In the genomic region with DNA sequence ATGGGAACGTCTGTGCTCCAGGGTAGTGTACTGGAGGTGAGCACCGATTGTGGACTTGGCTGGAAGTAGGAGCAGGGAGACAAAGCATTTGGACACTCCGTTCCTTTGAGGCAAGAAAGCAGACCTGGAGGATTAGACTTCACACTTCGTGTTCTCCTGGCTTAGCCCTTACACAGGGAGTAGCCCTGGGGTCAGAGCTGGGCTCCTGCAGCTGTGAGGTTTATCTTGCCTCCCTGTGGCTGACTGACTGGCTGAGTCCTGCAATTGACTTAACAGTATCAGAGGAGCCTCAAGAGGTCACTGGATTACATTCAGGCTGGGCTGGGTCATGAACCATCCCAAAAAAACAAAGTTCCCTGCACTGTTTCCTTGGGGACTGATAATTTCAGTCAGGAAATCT, we compare ENCODE assay signal across 13 cellular contexts. TPM values are rescaled to one million over a fixed set of nuclear protein-coding genes. Genes with fewer than 3 reads are reported as not detected.
DNase-seq lines count a peak whose midpoint lies in the region; ATAC-seq, FAIRE-seq and TF ChIP-seq lines count a peak whose summit lies in the region.
"Had no signal": no experiment of that assay in that cellular context is flagged by ENCODE, and none has a peak within 500 bp of the region (broad histone marks: within the 10 kb centered on the region; RNA-seq: fewer than 3 reads in every experiment).

No MANE protein-coding gene starts in this region.

- H4K20me1 ChIP-seq in K562 (replicated peaks; ENCODE audit: control insufficient read depth, insufficient read depth, low read length): peaks cover 1% of the 10 kb centered on the region; the same call in 1 of the 2 replicates

- H3K4me1 ChIP-seq in K562 (replicated peaks in 1 of 2; ENCODE audit: control insufficient read depth in 2 of 2, insufficient read depth in 2 of 2, low read length in 2 of 2) (peaks cover 26 to 30% of the 10 kb centered on the region in 2 experiments), heart right ventricle (peaks cover 48 to 89% (median 72%) of the 10 kb centered on the region in 9 donors), pancreas (peaks cover 16 to 33% (median 27%) of the 10 kb centered on the region in 3 donors)

- H3K9me3 ChIP-seq in K562 (replicated peaks; ENCODE audit: control insufficient read depth, insufficient read depth, low read depth, low read length): no peaks in the 10 kb centered on the region
- no peaks in the 10 kb centered on the region for H3K9me3 ChIP-seq in heart right ventricle
- no peaks in the 10 kb centered on the region for H3K9me3 ChIP-seq in pancreas
- H3K9me3 ChIP-seq: SJCRH30 had no signal

- no peaks in the 10 kb centered on the region for H3K79me2 ChIP-seq in K562 (ENCODE audit: control insufficient read depth, insufficient read depth, low read length)

- H3K27ac ChIP-seq in C4-2B (peak overlapping the region; percentile 83), K562 (ENCODE audit: extremely low read depth, low read depth, low read length) (no peak overlapping the region), heart right ventricle (peak overlapping the region in 8 of 10 donors; percentile 20 to 72 (median 58)), pancreas (peak overlapping the region in 3 of 4 donors; percentile 10 to 56 (median 11))
- H3K27ac ChIP-seq: SJCRH30 had no signal

- H3K27me3 Mint-ChIP-seq in stimulated activated naive CD8-positive, alpha-beta T cell treated with anti-CD3 and anti-CD28 coated beads, Interleukin-15, amount 100 ng/mL, for 72 hours: no peaks in the 10 kb centered on the region

- TF ChIP-seq POLR2A in K562 (conservative IDR thresholded peaks at IDR 0.05): no peak

- DNase-seq in K562 (ENCODE audit: extremely low read depth in 1 of 4, low spot score in 3 of 4) (peak in 1 of 4 experiments; percentile 45), heart right ventricle (no peak), pancreas (peak in 2 of 6 donors; percentile 13 to 30), NK-92 (lab: John Stamatoyannopoulos, UW; ENCODE audit: unreplicated experiment) (no peak)
- DNase-seq in stimulated activated naive CD8-positive, alpha-beta T cell treated with anti-CD3 and anti-CD28 coated beads, Interleukin-15, amount 100 ng/mL, for 72 hours: no peak
- DNase-seq: ACHN; activated CD8-positive, alpha-beta memory T cell treated with anti-CD3 and anti-CD28 coated beads, Interleukin-2, amount 50 U/mL, for 4 hours; Kasumi-1; NCI-H187; SJCRH30 had no signal

- in situ Hi-C loops in K562 (cut with MboI): no loop called here

- H3K4me2 ChIP-seq in K562 (ENCODE audit: insufficient read depth, low read length): no peak overlapping the region

- TF ChIP-seq CTCF in C4-2B (conservative IDR thresholded peaks at IDR 0.05) (no peak), K562 (IDR thresholded peaks at IDR 0.05 in 2 of 3, conservative IDR thresholded peaks at IDR 0.05 in 1 of 3; ENCODE audit: insufficient read depth in 2 of 3, low read depth in 1 of 3, low read length in 3 of 3) (peak in 1 of 3 experiments; percentile 32; a peak in 2 of 6 replicates), heart right ventricle (IDR thresholded peaks at IDR 0.05) (no peak), pancreas (IDR thresholded peaks at IDR 0.05) (no peak)

- peak; percentile 6 for FAIRE-seq in K562 (lab: Jason Lieb, UNC)
- no peak for FAIRE-seq in pancreas (lab: Jason Lieb, UNC)

- H3K4me3 Mint-ChIP-seq in stimulated activated naive CD8-positive, alpha-beta T cell treated with anti-CD3 and anti-CD28 coated beads, Interleukin-15, amount 100 ng/mL, for 72 hours: no peak overlapping the region

- peaks cover 36% of the 10 kb centered on the region for H3K4me1 Mint-ChIP-seq in stimulated activated naive CD8-positive, alpha-beta T cell treated with anti-CD3 and anti-CD28 coated beads, Interleukin-15, amount 100 ng/mL, for 72 hours

- peak overlapping the region in 1 of 2 donors; percentile 13 for H3K27ac Mint-ChIP-seq in stimulated activated naive CD8-positive, alpha-beta T cell treated with anti-CD3 and anti-CD28 coated beads, Interleukin-15, amount 100 ng/mL, for 72 hours

- BruUV-seq in K562 (replicated peaks; lab: Mats Ljungman, UMichigan): no TSS peak

- no peak for TF ChIP-seq EP300 in K562 (IDR thresholded peaks at IDR 0.05; ENCODE audit: low read length)

- intact Hi-C loops in K562 (cut with micrococcal nuclease): no loop called here
- intact Hi-C loops in heart right ventricle (cut with DNase I): loop anchor here in 2 of 10 donors (2.0 to 5.0 kb wide), 2 partner anchors 43 to 53 kb away; no protein-coding TSS in a partner anchor
- intact Hi-C loops in pancreas (cut with DNase I): loop anchor here in 1 of 3 donors (10.0 kb wide), 1 partner anchor 65 kb away; no protein-coding TSS in a partner anchor

- no peak overlapping the region for H3K4me3 ChIP-seq in K562
- no peak overlapping the region for H3K4me3 ChIP-seq in heart right ventricle
- H3K4me3 ChIP-seq in pancreas: no peak overlapping the region
- H3K4me3 ChIP-seq: SJCRH30 had no signal

- ATAC-seq in K562 (peak; percentile 83), heart right ventricle (peak; percentile 16 to 61 (median 44)), pancreas (no peak), HG03025 (IDR thresholded peaks at IDR 0.05; ENCODE audit: low FRiP score, unreplicated experiment) (no peak), GM19395 (IDR thresholded peaks at IDR 0.05; ENCODE audit: unreplicated experiment) (no peak)
- no peak for ATAC-seq in stimulated activated naive CD8-positive, alpha-beta T cell treated with anti-CD3 and anti-CD28 coated beads, Interleukin-15, amount 100 ng/mL, for 72 hours

- peak in 1 of 2 experiments; percentile 18; a peak in 1 of 4 replicates for TF ChIP-seq RAD21 in K562 (CRISPR knock-in tag; conservative IDR thresholded peaks at IDR 0.05 in 1 of 2, IDR thresholded peaks at IDR 0.05 in 1 of 2)

- WGBS in K562 (ENCODE audit: insufficient coverage, low coverage, missing lambda C conversion rate): 33% methylated on average over 4 of the region's 4 CpGs
- 28 to 42% methylated on average over 4 of the region's 4 CpGs for WGBS in heart right ventricle, 2 donors
- WGBS in pancreas, 2 donors: 47 to 59% methylated on average over 4 of the region's 4 CpGs

- H3K9ac ChIP-seq in K562 (ENCODE audit: insufficient read depth in 1 of 2, low read depth in 2 of 2, low read length in 2 of 2): no peak overlapping the region

- H2AFZ ChIP-seq in K562 (ENCODE audit: low read depth, low read length): no peak overlapping the region

- CTCF ChIA-PET in K562 (lab: Yijun Ruan, JAX; ENCODE audit: low intra/inter-chr PET ratio): no interaction called here

- H3K27me3 ChIP-seq in K562 (ENCODE audit: control insufficient read depth in 2 of 2, insufficient read depth in 2 of 2, low read length in 2 of 2) (no peaks in the 10 kb centered on the region), heart right ventricle (no peaks in the 10 kb centered on the region), pancreas (no peaks in the 10 kb centered on the region)
- H3K27me3 ChIP-seq: SJCRH30 had no signal

- no peaks in the 10 kb centered on the region for H3K9me3 Mint-ChIP-seq in stimulated activated naive CD8-positive, alpha-beta T cell treated with anti-CD3 and anti-CD28 coated beads, Interleukin-15, amount 100 ng/mL, for 72 hours

- H3K36me3 ChIP-seq in K562 (ENCODE audit: control insufficient read depth, insufficient read depth, low read length): peaks cover 25% of the 10 kb centered on the region; the same call in 2 of the 3 replicates
- peaks cover 0 to 59% (median 19%) of the 10 kb centered on the region in 9 donors for H3K36me3 ChIP-seq in heart right ventricle
- peaks cover 0 to 11% (median 8%) of the 10 kb centered on the region in 3 donors for H3K36me3 ChIP-seq in pancreas

- POLR2A ChIA-PET in K562 (lab: Yijun Ruan, JAX): no interaction called here

- H3K9me1 ChIP-seq in K562 (ENCODE audit: control insufficient read depth, insufficient read depth, low read length): no peaks in the 10 kb centered on the region

TF ChIP-seq in K562, 482 proteins besides CTCF, POLR2A, EP300 and RAD21:
- TF ChIP-seq COPS2 (conservative IDR thresholded peaks at IDR 0.05) (no peak), SP1 (CRISPR knock-in tag; IDR thresholded peaks at IDR 0.05) (no peak), ZNF766 (CRISPR knock-in tag; conservative IDR thresholded peaks at IDR 0.05) (peak; percentile 82), DIDO1 (tag; IDR thresholded peaks at IDR 0.05; ENCODE audit: low read depth) (no peak)
- TF ChIP-seq, protein P1, sequence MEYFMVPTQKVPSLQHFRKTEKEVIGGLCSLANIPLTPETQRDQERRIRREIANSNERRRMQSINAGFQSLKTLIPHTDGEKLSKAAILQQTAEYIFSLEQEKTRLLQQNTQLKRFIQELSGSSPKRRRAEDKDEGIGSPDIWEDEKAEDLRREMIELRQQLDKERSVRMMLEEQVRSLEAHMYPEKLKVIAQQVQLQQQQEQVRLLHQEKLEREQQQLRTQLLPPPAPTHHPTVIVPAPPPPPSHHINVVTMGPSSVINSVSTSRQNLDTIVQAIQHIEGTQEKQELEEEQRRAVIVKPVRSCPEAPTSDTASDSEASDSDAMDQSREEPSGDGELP (CRISPR knock-in tag; IDR thresholded peaks at IDR 0.05; ENCODE audit: borderline replicate concordance): peak; percentile 26; the same call in 1 of the 2 replicates
TF ChIP-seq in K562: peak in this region for 2.

RNA-seq across cellular contexts. Expression of a gene that starts 37.1 kb away (rescaled TPM):
- total RNA-seq in K562 (2011; cell fraction: chromatin; rRNA removed; ENCODE audit: low replicate concordance): 73.2 and 115 TPM in 2 replicates
- 49.1 and 50.7 TPM in 2 replicates for total RNA-seq in K562 (2011; cell fraction: nucleolus; rRNA removed)
- total RNA-seq in K562 (2011; cell fraction: nucleoplasm; rRNA removed): 59.9 and 61.7 TPM in 2 replicates
- total RNA-seq in K562 (2014; rRNA removed): 49.0 and 70.2 TPM in 2 replicates
- total RNA-seq in K562 (2014; rRNA removed; fragmentation: Illumina TruSeq; extraction: Trizol): 29.2 and 33.4 TPM in 2 replicates
- 41.3 and 41.8 TPM in 2 replicates for total RNA-seq in K562 (2015; rRNA removed; fragmentation: Illumina TruSeq; extraction: Trizol)
- 71.0 and 72.6 TPM in 2 replicates for total RNA-seq in K562 (2021)
- 22.8 and 28.6 TPM in 2 replicates for polyA plus RNA-seq in K562 (2011; rRNA removed)
- 21.1 and 26.2 TPM in 2 replicates for polyA plus RNA-seq in K562 (2011; cell fraction: cytosol; rRNA removed)
- polyA plus RNA-seq in K562 (2011; cell fraction: nucleus; rRNA removed): 35.5 and 45.4 TPM in 2 replicates
- polyA plus RNA-seq in K562 (2012): 36.3 and 45.7 TPM in 2 replicates
- polyA plus RNA-seq in K562 (2014; fragmentation: Illumina TruSeq; extraction: Trizol): 28.7 and 30.1 TPM in 2 replicates
- 10 to 100 TPM; 10.0 to 10.1 TPM for polyA plus RNA-seq in K562 (2014; fragmentation: Nextera tagmentation; extraction: Ambion mirVana)
- 32.0 and 37.6 TPM in 2 replicates for polyA plus RNA-seq in K562 (2014; rRNA removed)
- 30.8 and 32.1 TPM in 2 replicates for polyA minus RNA-seq in K562 (2011; rRNA and poly(A)+ RNA removed)
- polyA minus RNA-seq in K562 (2011; cell fraction: cytosol; rRNA and poly(A)+ RNA removed): 20.0 and 30.2 TPM in 2 replicates
- polyA minus RNA-seq in K562 (2011; cell fraction: nucleus; rRNA and poly(A)+ RNA removed): 21.0 and 28.3 TPM in 2 replicates
- total RNA-seq in heart right ventricle: 100 to 1,000 TPM; 252 to 409 (median 329) TPM
- polyA plus RNA-seq in heart right ventricle: 100 to 1,000 TPM; 225 to 329 TPM
- 100 to 1,000 TPM in 2 of 6 donors, 10 to 100 TPM in 4; 91.8 to 134 (median 98.1) TPM for total RNA-seq in pancreas
- 100 to 1,000 TPM; 174 to 242 TPM for polyA plus RNA-seq in pancreas

Comparison
In these comparisons a context has a peak if more than half of its experiments do, and no peak if none do; other contexts are left out.
1. ATAC-seq: peak in K562 (single experiment) and heart right ventricle (8 of 8); none in pancreas (0 of 4), HG03025 (single experiment), GM19395 (single experiment) and stimulated activated naive CD8-positive, alpha-beta T cell treated with anti-CD3 and anti-CD28 coated beads, Interleukin-15, amount 100 ng/mL, for 72 hours (single experiment).